18 cellular contexts compared by ENCODE assay signal in genomic region chr2:54318810-54319209, GRCh38.
DNase-seq lines count a peak whose midpoint lies in the region; ATAC-seq, FAIRE-seq and TF ChIP-seq lines count a peak whose summit lies in the region.
"Had no signal": no experiment of that assay in that cellular context is flagged by ENCODE, and none has a peak within 500 bp of the region (broad histone marks: within the 10 kb centered on the region; RNA-seq: fewer than 3 reads in every experiment).

No MANE protein-coding gene starts in this region.

- no peak overlapping the region for H3K4me2 ChIP-seq in H1 (ENCODE audit: insufficient read depth in 1 of 2, low read depth in 2 of 2, low read length in 2 of 2)

- ATAC-seq in heart right ventricle (peak in 6 of 8 donors; percentile 47 to 89 (median 82)), HG02885 (IDR thresholded peaks at IDR 0.05; ENCODE audit: poor library complexity, unreplicated experiment) (no peak), GM21786 (IDR thresholded peaks at IDR 0.05; ENCODE audit: unreplicated experiment) (no peak)

- H2BK12ac ChIP-seq in H1 (ENCODE audit: low read depth, low read length): no peak overlapping the region

- intact Hi-C loops in heart right ventricle (cut with DNase I): loop anchor here in 1 of 10 donors (10.0 kb wide), 1 partner anchor 114 kb away; no protein-coding TSS in a partner anchor
- intact Hi-C loops in cardiac septum (cut with DNase I): no loop called here

- CTCF ChIA-PET in H1 (lab: Charles Lee; ENCODE audit: partially characterized antibody): no interaction called here

- no peaks in the 10 kb centered on the region for H3K79me1 ChIP-seq in H1 (ENCODE audit: low read depth, low read length)

- H3K36me3 ChIP-seq in heart right ventricle (no peaks in the 10 kb centered on the region), H1 (ENCODE audit: control insufficient read depth in 2 of 4, insufficient read depth in 4 of 4, low read length in 3 of 4) (no peaks in the 10 kb centered on the region)

- TF ChIP-seq EP300 in H1 (IDR thresholded peaks at IDR 0.05; ENCODE audit: borderline replicate concordance in 1 of 2, low read depth in 2 of 2, low read length in 2 of 2): no peak

- H3K4me1 ChIP-seq in heart right ventricle: peaks cover 0 to 15% (median 0%) of the 10 kb centered on the region in 9 donors
- H3K4me1 ChIP-seq in H1 (replicated peaks in 1 of 4; ENCODE audit: control insufficient read depth in 3 of 4, insufficient read depth in 4 of 4, low read length in 3 of 4): peaks cover 0 to 4% (median under 1%) of the 10 kb centered on the region in 4 experiments; a peak in 1 of 7 replicates

- H2BK120ac ChIP-seq in H1 (replicated peaks; ENCODE audit: low read depth, low read length): no peak overlapping the region

- FAIRE-seq in H1 (lab: Jason Lieb, UNC) (no peak), urothelium cell line (lab: Jason Lieb, UNC) (peak; percentile 13)
- FAIRE-seq: D721Med had no signal

- no peak overlapping the region for H3K9ac ChIP-seq in H1 (replicated peaks in 1 of 4; ENCODE audit: extremely low read depth in 1 of 4, low read depth in 3 of 4, low read length in 3 of 4)

- H3K18ac ChIP-seq in H1 (ENCODE audit: extremely low read depth, low read length): no peak overlapping the region

- no peak overlapping the region for H2BK15ac ChIP-seq in H1 (ENCODE audit: low read length)

- TF ChIP-seq POLR2A in NB4 (IDR thresholded peaks at IDR 0.05; ENCODE audit: extremely low read depth, insufficient read length): no peak
- no peak for TF ChIP-seq POLR2A in H1 (IDR thresholded peaks at IDR 0.05; ENCODE audit: control extremely low read depth in 1 of 2, low read depth in 2 of 2, low read length in 2 of 2)

- no peaks in the 10 kb centered on the region for H3K23me2 ChIP-seq in H1 (ENCODE audit: low read depth, low read length)

- H3K27me3 ChIP-seq in heart right ventricle: no peaks in the 10 kb centered on the region
- no peaks in the 10 kb centered on the region for H3K27me3 ChIP-seq in H1 (replicated peaks in 1 of 4; ENCODE audit: control insufficient read depth in 3 of 4, extremely low read depth in 1 of 4, insufficient read depth in 3 of 4, low read length in 3 of 4)

- no peak overlapping the region for H3K14ac ChIP-seq in H1 (ENCODE audit: insufficient read length)

- H4K5ac ChIP-seq in H1 (ENCODE audit: insufficient read length, low read depth, low read length): no peak overlapping the region

- no peaks in the 10 kb centered on the region for H3K79me2 ChIP-seq in H1 (ENCODE audit: control insufficient read depth in 1 of 2, insufficient read depth in 2 of 2, low read length in 2 of 2)

- DNase-seq in heart right ventricle (peak in 1 of 2 donors; percentile 43), cardiac septum (ENCODE audit: low spot score) (no peak), NB4 (ENCODE audit: low read depth) (peak; percentile 14), H1 (ENCODE audit: low read depth in 1 of 2, low spot score in 2 of 2) (no peak), urothelium cell line (ENCODE audit: low spot score) (no peak)
- DNase-seq: ACHN, DMS79 treated with DMSO at 0.1 percent for 48 hours, H9, NCI-H1417 treated with DMSO at 0.1 percent for 48 hours, NCI-H2029, NCI-H446 treated with DMSO at 0.1 percent for 48 hours, NCI-H774, OCI-M1, SW 1271 had no signal

- no peak overlapping the region; the same call in 1 of the 2 replicates for H2AFZ ChIP-seq in H1 (ENCODE audit: low read length)

- H3K4me3 ChIP-seq in heart right ventricle (no peak overlapping the region), NB4 (ENCODE audit: low read depth, low read length) (no peak overlapping the region), H1 (ENCODE audit: extremely low read depth in 1 of 4, insufficient read depth in 2 of 4, low read depth in 3 of 4, low read length in 4 of 4) (no peak overlapping the region)

- POLR2A ChIA-PET in H1 (lab: Charles Lee; ENCODE audit: partially characterized antibody): no interaction called here

- no peak overlapping the region for H3K56ac ChIP-seq in H1 (replicated peaks; ENCODE audit: insufficient read length, low read depth, low read length)

- no peaks in the 10 kb centered on the region for H4K20me1 ChIP-seq in H1 (replicated peaks in 1 of 2; ENCODE audit: control insufficient read depth in 1 of 2, insufficient read depth in 2 of 2, low read length in 2 of 2)

- H3K27ac ChIP-seq in heart right ventricle: no peak overlapping the region
- no peak overlapping the region for H3K27ac ChIP-seq in H1 (ENCODE audit: low read depth, low read length)
- H3K27ac ChIP-seq: C4-2B had no signal

- H4K91ac ChIP-seq in H1 (replicated peaks; ENCODE audit: insufficient read length, low read length): no peak overlapping the region

- TF ChIP-seq CTCF in heart right ventricle (IDR thresholded peaks at IDR 0.05): no peak
- no peak for TF ChIP-seq CTCF in NB4 (IDR thresholded peaks at IDR 0.05; ENCODE audit: low read depth, low read length)
- no peak for TF ChIP-seq CTCF in H1 (IDR thresholded peaks at IDR 0.05; ENCODE audit: control extremely low read depth in 1 of 3, insufficient read depth in 1 of 3, low read depth in 1 of 3, low read length in 3 of 3)

- WGBS in heart right ventricle, 2 donors: 63 to 66% methylated on average over 8 of the region's 8 CpGs
- 91% methylated on average over 8 of the region's 8 CpGs; no CpG with 5 or more reads in 1 of the 2 experiments for WGBS in H1 (ENCODE audit: extremely low coverage in 1 of 2, insufficient coverage in 1 of 2, insufficient read length in 1 of 2, insufficient replicate concordance in 2 of 2, low coverage in 1 of 2, low lambda C conversion rate in 2 of 2, missing lambda C conversion rate in 1 of 2), 2 experiments

- no peak overlapping the region for H2AK5ac ChIP-seq in H1 (ENCODE audit: low read depth, low read length)

- peaks cover 0 to 11% (median 0%) of the 10 kb centered on the region in 11 donors for H3K9me3 ChIP-seq in heart right ventricle
- H3K9me3 ChIP-seq in H1 (ENCODE audit: insufficient read depth in 2 of 2, low read depth in 1 of 2, low read length in 1 of 2): no peaks in the 10 kb centered on the region

- H4K8ac ChIP-seq in H1 (ENCODE audit: extremely low read depth, insufficient read depth, low read length): no peak overlapping the region

- H2BK5ac ChIP-seq in H1 (ENCODE audit: low read depth, low read length): no peak overlapping the region

- no peak for TF ChIP-seq RAD21 in H1 (IDR thresholded peaks at IDR 0.05 in 1 of 2, conservative IDR thresholded peaks at IDR 0.05 in 1 of 2; ENCODE audit: low read depth in 2 of 2, low read length in 2 of 2)

- no peak overlapping the region for H3K4ac ChIP-seq in H1 (replicated peaks; ENCODE audit: insufficient read length, low read depth, low read length)

- no peak overlapping the region for H3K23ac ChIP-seq in H1 (ENCODE audit: insufficient read length)

- no peak overlapping the region for H2BK20ac ChIP-seq in H1 (ENCODE audit: low read length)

TF ChIP-seq in H1, 55 proteins besides CTCF, POLR2A, EP300 and RAD21:
- no peak for TF ChIP-seq NANOG (IDR thresholded peaks at IDR 0.05; ENCODE audit: insufficient read depth, low read depth, low read length, poor library complexity, severe bottlenecking)
- TF ChIP-seq, protein P1, sequence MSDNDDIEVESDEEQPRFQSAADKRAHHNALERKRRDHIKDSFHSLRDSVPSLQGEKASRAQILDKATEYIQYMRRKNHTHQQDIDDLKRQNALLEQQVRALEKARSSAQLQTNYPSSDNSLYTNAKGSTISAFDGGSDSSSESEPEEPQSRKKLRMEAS (IDR thresholded peaks at IDR 0.05): 0 out of 2 replicates have a peak, but pooled peaks have one; percentile 14

Comparison
In these comparisons a context has a peak if more than half of its experiments do, and no peak if none do; other contexts are left out.
1. ATAC-seq: peak in heart right ventricle (6 of 8); none in HG02885 (single experiment) and GM21786 (single experiment).